Comparison of ENCODE assay signal across 12 cellular contexts in the genomic region with DNA sequence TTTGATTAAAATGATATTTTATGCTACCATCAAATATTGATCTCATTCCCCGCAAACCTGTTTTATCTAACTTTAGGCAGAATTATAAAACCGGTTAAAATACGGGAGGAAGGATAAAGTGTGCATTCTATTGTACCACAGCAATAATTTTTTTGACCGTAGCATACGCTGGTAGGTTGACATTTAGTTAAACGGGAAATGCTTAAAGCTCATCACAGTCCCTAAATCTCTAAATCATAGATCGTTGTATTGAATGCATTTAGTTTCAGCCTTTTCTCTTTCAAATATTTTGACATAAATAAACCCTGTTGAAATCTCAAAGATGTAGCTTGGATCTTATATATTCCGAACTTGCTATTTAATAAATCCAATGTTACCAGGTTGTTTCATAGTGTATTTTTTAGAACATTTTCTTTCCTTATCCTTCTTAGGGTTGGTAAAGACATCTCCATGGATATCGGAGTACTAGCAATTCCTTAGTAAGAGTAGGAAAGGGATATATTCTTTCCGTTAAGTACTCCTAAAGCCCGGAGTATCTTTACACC. TPM values are rescaled to one million over a fixed set of nuclear protein-coding genes. Genes with fewer than 3 reads are reported as not detected.
DNase-seq lines count a peak whose midpoint lies in the region; ATAC-seq and TF ChIP-seq lines count a peak whose summit lies in the region.
"Had no signal": no experiment of that assay in that cellular context is flagged by ENCODE, and none has a peak within 500 bp of the region (broad histone marks: within the 10 kb centered on the region; RNA-seq: fewer than 3 reads in every experiment).

No MANE protein-coding gene starts in this region.

- no peaks in the 10 kb centered on the region for H3K9me3 Mint-ChIP-seq in activated T-helper 17 cell treated with anti-CD3 and anti-CD28 coated beads, Interleukin-2, amount 50 U/mL, for 72 hours

- peaks cover 16% of the 10 kb centered on the region for H3K4me1 Mint-ChIP-seq in activated T-helper 17 cell treated with anti-CD3 and anti-CD28 coated beads, Interleukin-2, amount 50 U/mL, for 72 hours

- H3K36me3 ChIP-seq in right atrium auricular region (no peaks in the 10 kb centered on the region), lower lobe of right lung (no peaks in the 10 kb centered on the region), upper lobe of right lung (no peaks in the 10 kb centered on the region)

- H3K4me3 Mint-ChIP-seq in activated T-helper 17 cell treated with anti-CD3 and anti-CD28 coated beads, Interleukin-2, amount 50 U/mL, for 72 hours: peak overlapping the region; percentile 94

- peak overlapping the region; percentile 95 for H3K27ac Mint-ChIP-seq in activated T-helper 17 cell treated with anti-CD3 and anti-CD28 coated beads, Interleukin-2, amount 50 U/mL, for 72 hours

- H3K27me3 Mint-ChIP-seq in activated T-helper 17 cell treated with anti-CD3 and anti-CD28 coated beads, Interleukin-2, amount 50 U/mL, for 72 hours: no peaks in the 10 kb centered on the region

- intact Hi-C loops in left cardiac atrium (cut with DNase I): no loop called here
- intact Hi-C loops in lower lobe of right lung (cut with DNase I): no loop called here
- intact Hi-C loops in upper lobe of right lung (cut with DNase I): no loop called here

- no peak for DNase-seq in right atrium auricular region (ENCODE audit: low spot score)
- no peak for DNase-seq in left cardiac atrium
- no peak for DNase-seq in lower lobe of right lung
- DNase-seq in upper lobe of right lung: no peak
- DNase-seq in hepatic stellate cell (ENCODE audit: low spot score): no peak
- DNase-seq: glutamatergic neuron; NCI-H187; stimulated activated CD4-positive, alpha-beta T cell treated with anti-CD3 and anti-CD28 coated beads, Interleukin-4, amount 100 ng/mL, for 1 hour had no signal

- H3K27ac ChIP-seq in right atrium auricular region (peak overlapping the region; percentile 74 to 81), lower lobe of right lung (peak overlapping the region; percentile 91), upper lobe of right lung (peak overlapping the region; percentile 92)

- ATAC-seq in left cardiac atrium: no peak
- ATAC-seq in activated T-helper 17 cell treated with anti-CD3 and anti-CD28 coated beads, Interleukin-2, amount 50 U/mL, for 72 hours (replicated peaks): no peak
- peak in 1 of 2 donors; percentile 43 for ATAC-seq in lower lobe of right lung
- no peak for ATAC-seq in upper lobe of right lung
- ATAC-seq in HG02885 (IDR thresholded peaks at IDR 0.05; ENCODE audit: poor library complexity, unreplicated experiment): no peak
- no peak for ATAC-seq in HG02852 (IDR thresholded peaks at IDR 0.05; ENCODE audit: unreplicated experiment)

- H3K36me3 Mint-ChIP-seq in activated T-helper 17 cell treated with anti-CD3 and anti-CD28 coated beads, Interleukin-2, amount 50 U/mL, for 72 hours (ENCODE audit: low read depth): peaks cover 35% of the 10 kb centered on the region

- H3K4me3 ChIP-seq in right atrium auricular region: peak overlapping the region; percentile 30 to 47
- peak overlapping the region; percentile 61 for H3K4me3 ChIP-seq in lower lobe of right lung
- H3K4me3 ChIP-seq in upper lobe of right lung: peak overlapping the region; percentile 47

- no peaks in the 10 kb centered on the region for H3K4me1 ChIP-seq in right atrium auricular region
- H3K4me1 ChIP-seq in lower lobe of right lung: peaks cover 7% of the 10 kb centered on the region
- no peaks in the 10 kb centered on the region for H3K4me1 ChIP-seq in upper lobe of right lung

- H3K9me3 ChIP-seq in right atrium auricular region: peaks cover 0 to 9% of the 10 kb centered on the region in 2 donors
- H3K9me3 ChIP-seq in lower lobe of right lung: peaks cover 7% of the 10 kb centered on the region
- H3K9me3 ChIP-seq in upper lobe of right lung: no peaks in the 10 kb centered on the region

- H3K27me3 ChIP-seq in right atrium auricular region: no peaks in the 10 kb centered on the region
- H3K27me3 ChIP-seq in lower lobe of right lung (ENCODE audit: low read depth): no peaks in the 10 kb centered on the region
- H3K27me3 ChIP-seq in upper lobe of right lung: no peaks in the 10 kb centered on the region

- TF ChIP-seq CTCF in right atrium auricular region (IDR thresholded peaks at IDR 0.05): no peak
- TF ChIP-seq CTCF in lower lobe of right lung (IDR thresholded peaks at IDR 0.05): no peak
- no peak for TF ChIP-seq CTCF in upper lobe of right lung (IDR thresholded peaks at IDR 0.05)

RNA-seq across cellular contexts. Expression of a gene that starts 0.8 kb away (rescaled TPM):
- total RNA-seq in right atrium auricular region (1 to 10 TPM; 3.9 to 4.9 TPM), left cardiac atrium (1 to 10 TPM; 3.9 to 8.6 TPM), lower lobe of right lung (24.8 TPM), upper lobe of right lung (24.6 TPM)
- total RNA-seq in activated T-helper 17 cell treated with anti-CD3 and anti-CD28 coated beads, Interleukin-2, amount 50 U/mL, for 72 hours: 10 to 100 TPM; 21.8 to 54.0 TPM

RNA-seq across cellular contexts. Expression of a gene that starts 12.9 kb away (rescaled TPM):
- total RNA-seq in right atrium auricular region: not detected
- total RNA-seq in left cardiac atrium: not detected
- not detected for total RNA-seq in activated T-helper 17 cell treated with anti-CD3 and anti-CD28 coated beads, Interleukin-2, amount 50 U/mL, for 72 hours
- total RNA-seq in lower lobe of right lung: not detected
- total RNA-seq in upper lobe of right lung: not detected
- total RNA-seq: H4 had no signal

RNA-seq across cellular contexts. Expression of a gene that starts 41.1 kb away (rescaled TPM):
- total RNA-seq in right atrium auricular region (under 1 TPM in 1 of 2 donors, not detected in 1; 0.47 TPM), left cardiac atrium (under 1 TPM; 0.27 to 0.31 TPM), lower lobe of right lung (4.1 TPM), upper lobe of right lung (2.7 TPM)
- total RNA-seq in activated T-helper 17 cell treated with anti-CD3 and anti-CD28 coated beads, Interleukin-2, amount 50 U/mL, for 72 hours: not detected
